In genomic region chr17:82503728-82504308, GRCh38 we compare ENCODE assay signal across 1 cellular context.
TF ChIP-seq lines count a peak whose summit lies in the region.

No MANE protein-coding gene starts in this region.

TF ChIP-seq in HepG2, 621 proteins besides CTCF, POLR2A, EP300 and RAD21 (continued from another document and continues in another):
- TF ChIP-seq HMG20B (CRISPR knock-in tag; conservative IDR thresholded peaks at IDR 0.05), result no peak; the same call in 1 of the 2 replicates
- no peak for TF ChIP-seq SIN3B (IDR thresholded peaks at IDR 0.05; ENCODE audit: low read length)
- TF ChIP-seq ZNF558 (CRISPR knock-in tag; IDR thresholded peaks at IDR 0.05; ENCODE audit: borderline replicate concordance), result peak; percentile 78; the same call in 1 of the 2 replicates
- TF ChIP-seq BRF2 (CRISPR knock-in tag; IDR thresholded peaks at IDR 0.05), result peak; percentile 52; the same call in 1 of the 2 replicates
- no peak for TF ChIP-seq PCBP1 (IDR thresholded peaks at IDR 0.05; ENCODE audit: borderline replicate concordance, low read depth, low read length)
- TF ChIP-seq NKX3-1 (CRISPR knock-in tag; IDR thresholded peaks at IDR 0.05), result no peak
- peak; percentile 42 for TF ChIP-seq HNRNPLL (IDR thresholded peaks at IDR 0.05; ENCODE audit: low read depth, low read length, poor library complexity, severe bottlenecking)
- no peak for TF ChIP-seq ZNF260 (CRISPR knock-in tag; IDR thresholded peaks at IDR 0.05; ENCODE audit: borderline replicate concordance, low read depth)
- TF ChIP-seq ZNF235 (CRISPR knock-in tag; IDR thresholded peaks at IDR 0.05; ENCODE audit: borderline replicate concordance), result no peak
- TF ChIP-seq ZNF839 (CRISPR knock-in tag; IDR thresholded peaks at IDR 0.05; ENCODE audit: borderline replicate concordance), result no peak
- TF ChIP-seq, protein P1, sequence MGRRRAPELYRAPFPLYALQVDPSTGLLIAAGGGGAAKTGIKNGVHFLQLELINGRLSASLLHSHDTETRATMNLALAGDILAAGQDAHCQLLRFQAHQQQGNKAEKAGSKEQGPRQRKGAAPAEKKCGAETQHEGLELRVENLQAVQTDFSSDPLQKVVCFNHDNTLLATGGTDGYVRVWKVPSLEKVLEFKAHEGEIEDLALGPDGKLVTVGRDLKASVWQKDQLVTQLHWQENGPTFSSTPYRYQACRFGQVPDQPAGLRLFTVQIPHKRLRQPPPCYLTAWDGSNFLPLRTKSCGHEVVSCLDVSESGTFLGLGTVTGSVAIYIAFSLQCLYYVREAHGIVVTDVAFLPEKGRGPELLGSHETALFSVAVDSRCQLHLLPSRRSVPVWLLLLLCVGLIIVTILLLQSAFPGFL (CRISPR knock-in tag; IDR thresholded peaks at IDR 0.05), result 0 out of 2 replicates have a peak, but pooled peaks have one; percentile 49
- peak; percentile 51; the same call in 1 of the 2 replicates for TF ChIP-seq ZNF609 (CRISPR knock-in tag; IDR thresholded peaks at IDR 0.05; ENCODE audit: borderline replicate concordance)
- 0 out of 2 replicates have a peak, but pooled peaks have one; percentile 73 for TF ChIP-seq ZXDC (CRISPR knock-in tag; IDR thresholded peaks at IDR 0.05)
- TF ChIP-seq ZNF224 (CRISPR knock-in tag; IDR thresholded peaks at IDR 0.05), result peak; percentile 52; the same call in 1 of the 2 replicates
- no peak for TF ChIP-seq WIZ (CRISPR knock-in tag; IDR thresholded peaks at IDR 0.05)
- TF ChIP-seq, protein P2, sequence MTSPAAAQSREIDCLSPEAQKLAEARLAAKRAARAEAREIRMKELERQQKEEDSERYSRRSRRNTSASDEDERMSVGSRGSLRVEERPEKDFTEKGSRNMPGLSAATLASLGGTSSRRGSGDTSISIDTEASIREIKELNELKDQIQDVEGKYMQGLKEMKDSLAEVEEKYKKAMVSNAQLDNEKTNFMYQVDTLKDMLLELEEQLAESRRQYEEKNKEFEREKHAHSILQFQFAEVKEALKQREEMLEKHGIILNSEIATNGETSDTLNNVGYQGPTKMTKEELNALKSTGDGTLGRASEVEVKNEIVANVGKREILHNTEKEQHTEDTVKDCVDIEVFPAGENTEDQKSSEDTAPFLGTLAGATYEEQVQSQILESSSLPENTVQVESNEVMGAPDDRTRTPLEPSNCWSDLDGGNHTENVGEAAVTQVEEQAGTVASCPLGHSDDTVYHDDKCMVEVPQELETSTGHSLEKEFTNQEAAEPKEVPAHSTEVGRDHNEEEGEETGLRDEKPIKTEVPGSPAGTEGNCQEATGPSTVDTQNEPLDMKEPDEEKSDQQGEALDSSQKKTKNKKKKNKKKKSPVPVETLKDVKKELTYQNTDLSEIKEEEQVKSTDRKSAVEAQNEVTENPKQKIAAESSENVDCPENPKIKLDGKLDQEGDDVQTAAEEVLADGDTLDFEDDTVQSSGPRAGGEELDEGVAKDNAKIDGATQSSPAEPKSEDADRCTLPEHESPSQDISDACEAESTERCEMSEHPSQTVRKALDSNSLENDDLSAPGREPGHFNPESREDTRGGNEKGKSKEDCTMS (CRISPR knock-in tag; conservative IDR thresholded peaks at IDR 0.05), result no peak
- TF ChIP-seq, protein P3, sequence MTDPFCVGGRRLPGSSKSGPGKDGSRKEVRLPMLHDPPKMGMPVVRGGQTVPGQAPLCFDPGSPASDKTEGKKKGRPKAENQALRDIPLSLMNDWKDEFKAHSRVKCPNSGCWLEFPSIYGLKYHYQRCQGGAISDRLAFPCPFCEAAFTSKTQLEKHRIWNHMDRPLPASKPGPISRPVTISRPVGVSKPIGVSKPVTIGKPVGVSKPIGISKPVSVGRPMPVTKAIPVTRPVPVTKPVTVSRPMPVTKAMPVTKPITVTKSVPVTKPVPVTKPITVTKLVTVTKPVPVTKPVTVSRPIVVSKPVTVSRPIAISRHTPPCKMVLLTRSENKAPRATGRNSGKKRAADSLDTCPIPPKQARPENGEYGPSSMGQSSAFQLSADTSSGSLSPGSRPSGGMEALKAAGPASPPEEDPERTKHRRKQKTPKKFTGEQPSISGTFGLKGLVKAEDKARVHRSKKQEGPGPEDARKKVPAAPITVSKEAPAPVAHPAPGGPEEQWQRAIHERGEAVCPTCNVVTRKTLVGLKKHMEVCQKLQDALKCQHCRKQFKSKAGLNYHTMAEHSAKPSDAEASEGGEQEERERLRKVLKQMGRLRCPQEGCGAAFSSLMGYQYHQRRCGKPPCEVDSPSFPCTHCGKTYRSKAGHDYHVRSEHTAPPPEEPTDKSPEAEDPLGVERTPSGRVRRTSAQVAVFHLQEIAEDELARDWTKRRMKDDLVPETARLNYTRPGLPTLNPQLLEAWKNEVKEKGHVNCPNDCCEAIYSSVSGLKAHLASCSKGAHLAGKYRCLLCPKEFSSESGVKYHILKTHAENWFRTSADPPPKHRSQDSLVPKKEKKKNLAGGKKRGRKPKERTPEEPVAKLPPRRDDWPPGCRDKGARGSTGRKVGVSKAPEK (CRISPR knock-in tag; IDR thresholded peaks at IDR 0.05; ENCODE audit: borderline replicate concordance), result no peak
- no peak for TF ChIP-seq MLXIP (CRISPR knock-in tag; IDR thresholded peaks at IDR 0.05; ENCODE audit: borderline replicate concordance)
- no peak for TF ChIP-seq NR2F1 (CRISPR knock-in tag; IDR thresholded peaks at IDR 0.05)
- no peak for TF ChIP-seq ZNF20 (CRISPR knock-in tag; IDR thresholded peaks at IDR 0.05)
- TF ChIP-seq ARNT2 (CRISPR knock-in tag; IDR thresholded peaks at IDR 0.05; ENCODE audit: low read depth), result 0 out of 2 replicates have a peak, but pooled peaks have one; percentile 69
- TF ChIP-seq, protein P4, sequence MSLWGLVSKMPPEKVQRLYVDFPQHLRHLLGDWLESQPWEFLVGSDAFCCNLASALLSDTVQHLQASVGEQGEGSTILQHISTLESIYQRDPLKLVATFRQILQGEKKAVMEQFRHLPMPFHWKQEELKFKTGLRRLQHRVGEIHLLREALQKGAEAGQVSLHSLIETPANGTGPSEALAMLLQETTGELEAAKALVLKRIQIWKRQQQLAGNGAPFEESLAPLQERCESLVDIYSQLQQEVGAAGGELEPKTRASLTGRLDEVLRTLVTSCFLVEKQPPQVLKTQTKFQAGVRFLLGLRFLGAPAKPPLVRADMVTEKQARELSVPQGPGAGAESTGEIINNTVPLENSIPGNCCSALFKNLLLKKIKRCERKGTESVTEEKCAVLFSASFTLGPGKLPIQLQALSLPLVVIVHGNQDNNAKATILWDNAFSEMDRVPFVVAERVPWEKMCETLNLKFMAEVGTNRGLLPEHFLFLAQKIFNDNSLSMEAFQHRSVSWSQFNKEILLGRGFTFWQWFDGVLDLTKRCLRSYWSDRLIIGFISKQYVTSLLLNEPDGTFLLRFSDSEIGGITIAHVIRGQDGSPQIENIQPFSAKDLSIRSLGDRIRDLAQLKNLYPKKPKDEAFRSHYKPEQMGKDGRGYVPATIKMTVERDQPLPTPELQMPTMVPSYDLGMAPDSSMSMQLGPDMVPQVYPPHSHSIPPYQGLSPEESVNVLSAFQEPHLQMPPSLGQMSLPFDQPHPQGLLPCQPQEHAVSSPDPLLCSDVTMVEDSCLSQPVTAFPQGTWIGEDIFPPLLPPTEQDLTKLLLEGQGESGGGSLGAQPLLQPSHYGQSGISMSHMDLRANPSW (CRISPR knock-in tag; IDR thresholded peaks at IDR 0.05; ENCODE audit: borderline replicate concordance), result no peak
- TF ChIP-seq SMAD9 (CRISPR knock-in tag; IDR thresholded peaks at IDR 0.05), result peak; percentile 87; the same call in 1 of the 2 replicates
- TF ChIP-seq ZBTB8A (CRISPR knock-in tag; IDR thresholded peaks at IDR 0.05; ENCODE audit: borderline replicate concordance, low read depth), result no peak
- TF ChIP-seq HNF4A (CRISPR knock-in tag; IDR thresholded peaks at IDR 0.05), result peak; percentile 33; the same call in 1 of the 2 replicates
- peak; percentile 91 for TF ChIP-seq ZNF605 (CRISPR knock-in tag; IDR thresholded peaks at IDR 0.05)
- TF ChIP-seq ARID3A (IDR thresholded peaks at IDR 0.05; ENCODE audit: low read depth, low read length), result no peak
- TF ChIP-seq, protein P5, sequence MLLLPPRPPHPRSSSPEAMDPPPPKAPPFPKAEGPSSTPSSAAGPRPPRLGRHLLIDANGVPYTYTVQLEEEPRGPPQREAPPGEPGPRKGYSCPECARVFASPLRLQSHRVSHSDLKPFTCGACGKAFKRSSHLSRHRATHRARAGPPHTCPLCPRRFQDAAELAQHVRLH (CRISPR knock-in tag; IDR thresholded peaks at IDR 0.05; ENCODE audit: borderline replicate concordance, low read depth), result peak; percentile 75; the same call in 1 of the 2 replicates
- no peak for TF ChIP-seq CHD2 (IDR thresholded peaks at IDR 0.05; ENCODE audit: low read depth, low read length)
